In genomic region chr6:79984261-79984660, GRCh38 we compare ENCODE assay signal across 10 cellular contexts. TPM values are rescaled to one million over a fixed set of nuclear protein-coding genes. Genes with fewer than 3 reads are reported as not detected.
DNase-seq lines count a peak whose midpoint lies in the region; ATAC-seq and TF ChIP-seq lines count a peak whose summit lies in the region.
"Had no signal": no experiment of that assay in that cellular context is flagged by ENCODE, and none has a peak within 500 bp of the region (broad histone marks: within the 10 kb centered on the region; RNA-seq: fewer than 3 reads in every experiment).

No MANE protein-coding gene starts in this region.

- peak; percentile 75 for ATAC-seq in GM18511 (IDR thresholded peaks at IDR 0.05; ENCODE audit: unreplicated experiment)
- peak; percentile 73 for ATAC-seq in HG02610 (IDR thresholded peaks at IDR 0.05; ENCODE audit: unreplicated experiment)
- peak; percentile 82 for ATAC-seq in left colon

- no peaks in the 10 kb centered on the region for H3K9me3 Mint-ChIP-seq in endothelial cell (ENCODE audit: unreplicated experiment)
- H3K9me3 Mint-ChIP-seq in activated T-cell treated with anti-CD3 and anti-CD28 coated beads, Interleukin-2, amount 50 U/mL, for 24 hours, result no peaks in the 10 kb centered on the region

- H3K27me3 Mint-ChIP-seq in endothelial cell (ENCODE audit: unreplicated experiment), result no peaks in the 10 kb centered on the region
- H3K27me3 Mint-ChIP-seq in activated T-cell treated with anti-CD3 and anti-CD28 coated beads, Interleukin-2, amount 50 U/mL, for 24 hours, result no peaks in the 10 kb centered on the region

- intact Hi-C loops in left colon (cut with DNase I, micrococcal nuclease), result no loop called here

- H3K4me3 Mint-ChIP-seq in endothelial cell (ENCODE audit: unreplicated experiment), result no peak overlapping the region
- H3K4me3 Mint-ChIP-seq in activated T-cell treated with anti-CD3 and anti-CD28 coated beads, Interleukin-2, amount 50 U/mL, for 24 hours, result no peak overlapping the region

- H3K4me1 Mint-ChIP-seq in endothelial cell (ENCODE audit: unreplicated experiment), result no peaks in the 10 kb centered on the region
- peaks cover 2% of the 10 kb centered on the region for H3K4me1 Mint-ChIP-seq in activated T-cell treated with anti-CD3 and anti-CD28 coated beads, Interleukin-2, amount 50 U/mL, for 24 hours (ENCODE audit: low read depth)

- no peak for TF ChIP-seq CTCF in endothelial cell (IDR thresholded peaks at IDR 0.05; ENCODE audit: unreplicated experiment)

- H3K27ac Mint-ChIP-seq in endothelial cell (ENCODE audit: unreplicated experiment), result no peak overlapping the region
- no peak overlapping the region for H3K27ac Mint-ChIP-seq in activated T-cell treated with anti-CD3 and anti-CD28 coated beads, Interleukin-2, amount 50 U/mL, for 24 hours

- peak; percentile 35 for DNase-seq in SW480 (ENCODE audit: low spot score)
- peak in 1 of 2 donors; percentile 24 for DNase-seq in left colon
- DNase-seq in endothelial cell (ENCODE audit: low spot score), result no peak
- no peak for DNase-seq in KG1 (lab: John Stamatoyannopoulos, UW)
- DNase-seq in activated T-cell treated with anti-CD3 and anti-CD28 coated beads, Interleukin-2, amount 50 U/mL, for 24 hours, result no peak
- no peak for DNase-seq in NCI-H1105 treated with DMSO at 0.1 percent for 48 hours (lab: John Stamatoyannopoulos, UW)
- DNase-seq: upper lobe of left lung had no signal

- H3K36me3 Mint-ChIP-seq in endothelial cell (ENCODE audit: low read depth, unreplicated experiment), result no peaks in the 10 kb centered on the region
- no peaks in the 10 kb centered on the region for H3K36me3 Mint-ChIP-seq in activated T-cell treated with anti-CD3 and anti-CD28 coated beads, Interleukin-2, amount 50 U/mL, for 24 hours (ENCODE audit: low read depth)

RNA-seq across cellular contexts. Expression of gene TTK, which starts 20.2 kb away (rescaled TPM):
- 1 to 10 TPM; 1.9 to 5.7 TPM for total RNA-seq in left colon
- 6.6 TPM for total RNA-seq in endothelial cell (ENCODE audit: unreplicated experiment)

RNA-seq across cellular contexts. Expression of gene ELOVL4, which starts 36.9 kb away (rescaled TPM):
- total RNA-seq in left colon (under 1 TPM; 0.31 to 0.47 TPM), endothelial cell (ENCODE audit: unreplicated experiment) (3.3 TPM)
- total RNA-seq: OCI-LY7 had no signal
